Comparison of ENCODE assay signal across 28 cellular contexts in the genomic region with DNA sequence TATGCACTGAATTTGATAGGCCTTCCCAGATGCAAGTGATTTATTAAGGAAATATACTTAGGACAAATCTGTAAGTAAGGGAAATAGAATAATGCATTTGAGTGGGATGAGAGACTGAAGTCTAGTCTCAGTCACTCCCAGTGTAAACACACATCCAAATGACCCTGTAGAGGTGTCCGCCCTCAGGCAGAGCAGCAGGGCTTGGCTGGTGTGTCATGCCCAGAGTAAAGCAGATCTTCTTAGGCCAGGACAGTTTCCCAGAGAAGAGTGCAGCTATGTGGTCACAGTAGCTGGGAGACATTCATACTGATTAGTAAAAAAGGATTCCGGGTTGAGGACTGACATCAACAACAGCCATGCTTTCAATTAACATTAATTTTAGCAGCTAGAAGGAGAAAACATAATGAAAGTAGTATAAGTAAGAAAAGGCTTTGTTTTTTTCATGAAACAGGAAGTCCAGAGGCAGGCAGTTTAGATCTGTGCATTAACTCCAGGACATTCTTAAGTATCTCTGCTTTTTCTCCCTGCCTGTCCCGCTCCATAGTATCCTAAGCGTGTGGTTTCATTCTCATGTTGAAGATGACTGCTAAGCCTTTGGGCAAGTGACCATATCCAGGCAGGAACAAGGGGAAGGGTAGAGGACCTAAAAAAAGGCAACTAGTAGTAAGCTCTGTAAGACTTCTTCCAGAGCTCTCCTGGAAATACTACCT. TPM values are rescaled to one million over a fixed set of nuclear protein-coding genes. Genes with fewer than 3 reads are reported as not detected.
A peak's percentile ranks its signal among the peaks of the same experiment; 100 is the strongest.
DNase-seq lines count a peak whose midpoint lies in the region; ATAC-seq and TF ChIP-seq lines count a peak whose summit lies in the region.
"Had no signal": no experiment of that assay in that cellular context is flagged by ENCODE, and none has a peak within 500 bp of the region (broad histone marks: within the 10 kb centered on the region; RNA-seq: fewer than 3 reads in every experiment).

No MANE protein-coding gene starts in this region.

- H3K27ac Mint-ChIP-seq in Caco-2 (ENCODE audit: unreplicated experiment) (no peak overlapping the region), WTC11 (peak overlapping the region; percentile 39; the same call in 1 of the 2 replicates)
- H3K27ac Mint-ChIP-seq: activated CD4-positive, alpha-beta memory T cell treated with anti-CD3 and anti-CD28 coated beads for 36 hours; activated naive CD4-positive, alpha-beta T cell treated with anti-CD3 and anti-CD28 coated beads, Interleukin-2, amount 50 U/mL, for 72 hours; activated T-helper 2 cell treated with anti-CD3 and anti-CD28 coated beads, Interferon-gamma antibody, Interleukin-2, Interleukin-4, amounts not matched to agents 10 μg/mL and 5 μg/mL and 100 μg/mL, durations not matched to agents 14 hours and 24 hours and 36 hours; dendritic cell treated with granulocyte-macrophage colony-stimulating factor and Interleukin-4, amounts not matched to agents 40 ng/mL and 50 ng/mL, for 4 days; HFFc6; naive B cell; stimulated activated effector memory CD8-positive, alpha-beta T cell treated with anti-CD3 and anti-CD28 coated beads, Interleukin-12 subunit alpha, Interleukin-12 subunit beta, amount 100 ng/mL, for 72 hours had no signal

- ATAC-seq in WTC11, result peak; percentile 60
- ATAC-seq in lung (ENCODE audit: insufficient read depth, low FRiP score), result no peak
- no peak for ATAC-seq in lower lobe of right lung
- ATAC-seq: activated naive CD4-positive, alpha-beta T cell treated with anti-CD3 and anti-CD28 coated beads, Interleukin-2, amount 50 U/mL, for 72 hours; stimulated activated effector memory CD8-positive, alpha-beta T cell treated with anti-CD3 and anti-CD28 coated beads, Interleukin-12 subunit alpha, Interleukin-12 subunit beta, amount 100 ng/mL, for 72 hours had no signal

- CTCF ChIA-PET in Caco-2 (lab: Charles Lee) (no interaction called here), WTC11 (lab: Charles Lee) (no interaction called here)

- H3K36me3 ChIP-seq in Caco-2 (ENCODE audit: control insufficient read depth, insufficient read depth, low read length) (no peaks in the 10 kb centered on the region), lung (ENCODE audit: control insufficient read depth in 2 of 2, insufficient read depth in 2 of 2, low read length in 2 of 2) (no peaks in the 10 kb centered on the region), lower lobe of right lung (no peaks in the 10 kb centered on the region)
- H3K36me3 ChIP-seq: vagina had no signal

- H3K4me3 ChIP-seq in Caco-2 (ENCODE audit: low read depth, low read length) (no peak overlapping the region), lung (peak overlapping the region; percentile 21), lower lobe of right lung (no peak overlapping the region)
- H3K4me3 ChIP-seq: testis, vagina had no signal

- H3K27me3 ChIP-seq in Caco-2 (replicated peaks; ENCODE audit: control insufficient read depth, insufficient read depth, low read length), result no peaks in the 10 kb centered on the region
- no peaks in the 10 kb centered on the region for H3K27me3 ChIP-seq in lung (ENCODE audit: control insufficient read depth, insufficient read depth)
- H3K27me3 ChIP-seq in lower lobe of right lung (ENCODE audit: low read depth), result no peaks in the 10 kb centered on the region
- H3K27me3 ChIP-seq: testis, vagina had no signal

- H3K36me3 Mint-ChIP-seq in Caco-2 (ENCODE audit: insufficient read depth, unreplicated experiment), result no peaks in the 10 kb centered on the region
- no peaks in the 10 kb centered on the region for H3K36me3 Mint-ChIP-seq in WTC11
- H3K36me3 Mint-ChIP-seq: activated CD4-positive, alpha-beta memory T cell treated with anti-CD3 and anti-CD28 coated beads for 36 hours; activated naive CD4-positive, alpha-beta T cell treated with anti-CD3 and anti-CD28 coated beads, Interleukin-2, amount 50 U/mL, for 72 hours; naive B cell; stimulated activated effector memory CD8-positive, alpha-beta T cell treated with anti-CD3 and anti-CD28 coated beads, Interleukin-12 subunit alpha, Interleukin-12 subunit beta, amount 100 ng/mL, for 72 hours had no signal

- BruUV-seq in Caco-2 (replicated peaks; lab: Mats Ljungman, UMichigan), result no TSS peak

- DNase-seq in Caco-2, result peak; percentile 4 to 41
- DNase-seq in HT1080 (ENCODE audit: low read depth), result peak; percentile 12
- DNase-seq in WTC11 (ENCODE audit: low spot score), result no peak
- no peak for DNase-seq in lung (ENCODE audit: low spot score)
- DNase-seq in stimulated activated naive CD4-positive, alpha-beta T cell treated with Interleukin-2 at 50 U/mL for 16 hours (lab: John Stamatoyannopoulos, UW), result no peak
- no peak for DNase-seq in COLO829 (ENCODE audit: low spot score)
- no peak for DNase-seq in lower lobe of right lung
- DNase-seq in NCI-H1105 treated with DMSO at 0.1 percent for 48 hours (lab: John Stamatoyannopoulos, UW), result no peak
- DNase-seq: activated CD4-positive, alpha-beta memory T cell treated with anti-CD3 and anti-CD28 coated beads for 36 hours; anterior cingulate cortex; C1 segment of cervical spinal cord; caudate nucleus; HFFc6; KG1; kidney glomerular epithelial cell; mesenchymal stem cell; naive B cell; NCI-H1694; NCI-H526; occipital lobe; stimulated activated CD4-positive, alpha-beta T cell treated with anti-CD3 and anti-CD28 coated beads, Interleukin-2, amount 100 ng/mL, for 48 hours; testis had no signal

- H3K9me3 Mint-ChIP-seq in Caco-2 (ENCODE audit: unreplicated experiment) (no peaks in the 10 kb centered on the region), WTC11 (no peaks in the 10 kb centered on the region; the same call in 1 of the 2 replicates)
- H3K9me3 Mint-ChIP-seq: activated CD4-positive, alpha-beta memory T cell treated with anti-CD3 and anti-CD28 coated beads for 36 hours; activated T-helper 2 cell treated with anti-CD3 and anti-CD28 coated beads, Interferon-gamma antibody, Interleukin-2, Interleukin-4, amounts not matched to agents 10 μg/mL and 5 μg/mL and 100 μg/mL, durations not matched to agents 14 hours and 24 hours and 36 hours; dendritic cell treated with granulocyte-macrophage colony-stimulating factor and Interleukin-4, amounts not matched to agents 40 ng/mL and 50 ng/mL, for 4 days had no signal

- no peaks in the 10 kb centered on the region for H3K4me1 Mint-ChIP-seq in Caco-2 (ENCODE audit: low read depth, unreplicated experiment)
- H3K4me1 Mint-ChIP-seq in WTC11, result peaks cover 14% of the 10 kb centered on the region
- H3K4me1 Mint-ChIP-seq: naive B cell; stimulated activated effector memory CD8-positive, alpha-beta T cell treated with anti-CD3 and anti-CD28 coated beads, Interleukin-12 subunit alpha, Interleukin-12 subunit beta, amount 100 ng/mL, for 72 hours had no signal

- POLR2A ChIA-PET in Caco-2 (lab: Charles Lee), result no interaction called here
- POLR2A ChIA-PET in WTC11 (lab: Charles Lee), result no interaction called here

- H3K9me3 ChIP-seq in Caco-2 (no peaks in the 10 kb centered on the region), lung (ENCODE audit: control insufficient read depth in 2 of 2, insufficient read depth in 1 of 2, low read length in 1 of 2) (no peaks in the 10 kb centered on the region), lower lobe of right lung (no peaks in the 10 kb centered on the region)
- H3K9me3 ChIP-seq: testis, vagina had no signal

- TF ChIP-seq CTCF in Caco-2 (IDR thresholded peaks at IDR 0.05; ENCODE audit: insufficient read depth in 1 of 2, low read depth in 1 of 2, low read length in 1 of 2, severe bottlenecking in 1 of 2, unreplicated experiment in 1 of 2), result no peak
- TF ChIP-seq CTCF in WTC11 (IDR thresholded peaks at IDR 0.05), result no peak
- TF ChIP-seq CTCF in lung (IDR thresholded peaks at IDR 0.05; ENCODE audit: control extremely low read depth, extremely low read depth), result no peak
- TF ChIP-seq CTCF in lower lobe of right lung (IDR thresholded peaks at IDR 0.05), result no peak

- no peaks in the 10 kb centered on the region for H3K4me1 ChIP-seq in Caco-2
- no peaks in the 10 kb centered on the region for H3K4me1 ChIP-seq in lung (ENCODE audit: control insufficient read depth in 2 of 2, insufficient read depth in 2 of 2, low read length in 2 of 2)
- no peaks in the 10 kb centered on the region for H3K4me1 ChIP-seq in lower lobe of right lung
- H3K4me1 ChIP-seq: testis, vagina had no signal

- 86% methylated on average over 4 of the region's 4 CpGs for WGBS in lung, 2 donors

- H3K27ac ChIP-seq in lung (ENCODE audit: low read depth in 1 of 2, low read length in 1 of 2) (no peak overlapping the region), lower lobe of right lung (no peak overlapping the region)
- H3K27ac ChIP-seq: testis, vagina had no signal

- intact Hi-C loops in Caco-2 (cut with micrococcal nuclease; ENCODE audit: unreplicated experiment) (no loop called here), lower lobe of right lung (cut with DNase I) (no loop called here)

- H3K27me3 Mint-ChIP-seq in Caco-2 (ENCODE audit: insufficient read depth, unreplicated experiment), result no peaks in the 10 kb centered on the region
- H3K27me3 Mint-ChIP-seq in WTC11 (ENCODE audit: low read depth), result no peaks in the 10 kb centered on the region
- H3K27me3 Mint-ChIP-seq: activated CD4-positive, alpha-beta memory T cell treated with anti-CD3 and anti-CD28 coated beads for 36 hours; dendritic cell treated with granulocyte-macrophage colony-stimulating factor and Interleukin-4, amounts not matched to agents 40 ng/mL and 50 ng/mL, for 4 days; naive B cell had no signal

- H3K4me3 Mint-ChIP-seq in Caco-2 (ENCODE audit: unreplicated experiment) (no peak overlapping the region), WTC11 (no peak overlapping the region)
- H3K4me3 Mint-ChIP-seq: activated CD4-positive, alpha-beta memory T cell treated with anti-CD3 and anti-CD28 coated beads for 36 hours; dendritic cell treated with granulocyte-macrophage colony-stimulating factor and Interleukin-4, amounts not matched to agents 40 ng/mL and 50 ng/mL, for 4 days; HFFc6; naive B cell; stimulated activated effector memory CD8-positive, alpha-beta T cell treated with anti-CD3 and anti-CD28 coated beads, Interleukin-12 subunit alpha, Interleukin-12 subunit beta, amount 100 ng/mL, for 72 hours had no signal

TF ChIP-seq in WTC11, 78 proteins besides CTCF, POLR2A, EP300 and RAD21 (continues in another document):
- no peak for TF ChIP-seq ZNF317 (CRISPR knock-in tag; IDR thresholded peaks at IDR 0.05; ENCODE audit: borderline replicate concordance, low read depth)

RNA-seq across cellular contexts. Expression of a gene that starts 35.7 kb away (rescaled TPM):
- total RNA-seq in Caco-2 (2022), result not detected in 2 replicates
- 0.08 and 0.20 TPM in 2 replicates for total RNA-seq in HT1080 (2014; rRNA removed; shearing (Covaris generic))
- polyA plus RNA-seq in HT1080 (2015; cell fraction: cytosol; rRNA removed), result 0.72 and 1.5 TPM in 2 replicates
- polyA plus RNA-seq in HT1080 (2015; cell fraction: nucleus; rRNA removed), result 1.2 and 1.8 TPM in 2 replicates
- total RNA-seq in WTC11 (2021), result 15.6 to 17.0 TPM (median 16.9 TPM) in 3 replicates
- total RNA-seq in lung, result 10 to 100 TPM in 1 of 2 donors, 1 to 10 TPM in 1; 1.8 to 47.6 TPM
- under 1 TPM; 0.10 to 0.47 TPM for polyA plus RNA-seq in lung
- total RNA-seq in lower lobe of right lung, result 12.3 TPM
- total RNA-seq: activated CD4-positive, alpha-beta memory T cell treated with anti-CD3 and anti-CD28 coated beads for 36 hours; activated naive CD4-positive, alpha-beta T cell treated with anti-CD3 and anti-CD28 coated beads, Interleukin-2, amount 50 U/mL, for 72 hours; activated T-helper 2 cell treated with anti-CD3 and anti-CD28 coated beads, Interferon-gamma antibody, Interleukin-2, Interleukin-4, amounts not matched to agents 10 μg/mL and 5 μg/mL and 100 μg/mL, durations not matched to agents 14 hours and 24 hours and 36 hours; HFFc6; HT-29 had no signal

Comparison
In these comparisons a context has a peak if more than half of its experiments do, and no peak if none do; other contexts are left out.
1. DNase-seq: peak in Caco-2 (2 of 2) and HT1080 (single experiment); none in WTC11 (single experiment), lung (single experiment), stimulated activated naive CD4-positive, alpha-beta T cell treated with Interleukin-2 at 50 U/mL for 16 hours (single experiment), COLO829 (single experiment), lower lobe of right lung (single experiment) and NCI-H1105 treated with DMSO at 0.1 percent for 48 hours (single experiment).